ENCODE assay signal across 8 cellular contexts in genomic region chr3:155805802-155806618, GRCh38. TPM values are rescaled to one million over a fixed set of nuclear protein-coding genes. Genes with fewer than 3 reads are reported as not detected.
A peak's percentile ranks its signal among the peaks of the same experiment; 100 is the strongest.
DNase-seq lines count a peak whose midpoint lies in the region; ATAC-seq and TF ChIP-seq lines count a peak whose summit lies in the region.

C3orf33 (minus strand) TSS chr3:155806278; CDS start chr3:155806252, 26 bp downstream.

- H3K9me3 ChIP-seq in DOHH2 (ENCODE audit: control insufficient read depth, insufficient read depth, low read length), result no peaks in the 10 kb centered on the region
- no peaks in the 10 kb centered on the region for H3K9me3 ChIP-seq in neuron (ENCODE audit: low read length)

- no peaks in the 10 kb centered on the region for H3K9me3 Mint-ChIP-seq in activated T-helper 2 cell treated with anti-CD3 and anti-CD28 coated beads, Interferon-gamma antibody, Interleukin-2, Interleukin-4, amounts not matched to agents 10 μg/mL and 5 μg/mL and 100 μg/mL, durations not matched to agents 14 hours and 24 hours and 36 hours

- DNase-seq in RKO (ENCODE audit: low spot score) (peak; percentile 79), foreskin fibroblast (peak; percentile 53 to 85), stromal cell of bone marrow (ENCODE audit: low read depth) (peak; percentile 23)
- peak; percentile 70 for DNase-seq in activated T-helper 2 cell treated with anti-CD3 and anti-CD28 coated beads, Interferon-gamma antibody, Interleukin-2, Interleukin-4, amounts not matched to agents 10 μg/mL and 5 μg/mL and 100 μg/mL, durations not matched to agents 14 hours and 24 hours and 36 hours (ENCODE audit: low spot score)

- H3F3A ChIP-seq in DOHH2 (ENCODE audit: control insufficient read depth, insufficient read depth), result peaks cover 2% of the 10 kb centered on the region; the same call in 1 of the 2 replicates

- no peak within 1 kb of the TSS for H3K27ac ChIP-seq in DOHH2 (ENCODE audit: low read depth, low read length)

- H3K4me3 ChIP-seq in DOHH2 (ENCODE audit: low read length) (peak within 1 kb of the TSS; percentile 98), foreskin fibroblast (ENCODE audit: low read depth in 1 of 2, low read length in 2 of 2) (peak within 1 kb of the TSS; percentile 67 to 81), neuron (ENCODE audit: low read length) (peak within 1 kb of the TSS; percentile 73)

- H3K4me2 ChIP-seq in DOHH2 (ENCODE audit: low read length), result peak within 1 kb of the TSS; percentile 96

- H3K9me2 ChIP-seq in DOHH2 (replicated peaks; ENCODE audit: control insufficient read depth, low read length), result no peaks in the 10 kb centered on the region

- no peaks in the 10 kb centered on the region for H4K20me1 ChIP-seq in DOHH2 (ENCODE audit: control insufficient read depth, insufficient read depth, low read depth, low read length)

- peaks cover 4% of the 10 kb centered on the region; the same call in 1 of the 2 replicates for H3K27me3 ChIP-seq in DOHH2 (ENCODE audit: control insufficient read depth, low read length)
- no peaks in the 10 kb centered on the region for H3K27me3 ChIP-seq in neuron (ENCODE audit: insufficient read depth, low read length)

- intact Hi-C loops in activated T-helper 2 cell treated with anti-CD3 and anti-CD28 coated beads, Interferon-gamma antibody, Interleukin-2, Interleukin-4, amounts not matched to agents 10 μg/mL and 5 μg/mL and 100 μg/mL, durations not matched to agents 14 hours and 24 hours and 36 hours (cut with micrococcal nuclease), result loop anchor here (1.0 kb wide), 2 partner anchors 48 to 64 kb away; partner anchors contain the start of genes GMPS and SLC33A1

- H3K36me3 ChIP-seq in DOHH2 (ENCODE audit: control insufficient read depth, low read length) (no peaks in the 10 kb centered on the region), neuron (ENCODE audit: insufficient read depth, low read length) (no peaks in the 10 kb centered on the region)

- peak within 1 kb of the TSS; percentile 70 for H3K27ac Mint-ChIP-seq in activated T-helper 2 cell treated with anti-CD3 and anti-CD28 coated beads, Interferon-gamma antibody, Interleukin-2, Interleukin-4, amounts not matched to agents 10 μg/mL and 5 μg/mL and 100 μg/mL, durations not matched to agents 14 hours and 24 hours and 36 hours

- peaks cover 15% of the 10 kb centered on the region for H3K27me3 Mint-ChIP-seq in activated T-helper 2 cell treated with anti-CD3 and anti-CD28 coated beads, Interferon-gamma antibody, Interleukin-2, Interleukin-4, amounts not matched to agents 10 μg/mL and 5 μg/mL and 100 μg/mL, durations not matched to agents 14 hours and 24 hours and 36 hours (ENCODE audit: low read depth)

- peak; percentile 95 for ATAC-seq in GM21619 (IDR thresholded peaks at IDR 0.05; ENCODE audit: unreplicated experiment)

- no peaks in the 10 kb centered on the region for H3K79me2 ChIP-seq in DOHH2 (ENCODE audit: control insufficient read depth, low read length)

- peak within 1 kb of the TSS; percentile 75 for H2AFZ ChIP-seq in neuron (ENCODE audit: low read depth, low read length)

- TF ChIP-seq CTCF in DOHH2 (IDR thresholded peaks at IDR 0.05; ENCODE audit: low read depth, low read length, poor library complexity, severe bottlenecking) (peak; percentile 94), foreskin fibroblast (IDR thresholded peaks at IDR 0.05; ENCODE audit: low read depth, low read length) (peak; percentile 88)

- peak; percentile 69; the same call in 1 of the 2 replicates for TF ChIP-seq RAD21 in Ishikawa (IDR thresholded peaks at IDR 0.05; ENCODE audit: low read depth)

- peaks cover 5% of the 10 kb centered on the region for H3K36me3 Mint-ChIP-seq in activated T-helper 2 cell treated with anti-CD3 and anti-CD28 coated beads, Interferon-gamma antibody, Interleukin-2, Interleukin-4, amounts not matched to agents 10 μg/mL and 5 μg/mL and 100 μg/mL, durations not matched to agents 14 hours and 24 hours and 36 hours (ENCODE audit: low read depth)

- no peak for TF ChIP-seq EP300 in Ishikawa (IDR thresholded peaks at IDR 0.05; ENCODE audit: borderline replicate concordance)

- peak within 1 kb of the TSS; percentile 85 for H3K4me3 Mint-ChIP-seq in activated T-helper 2 cell treated with anti-CD3 and anti-CD28 coated beads, Interferon-gamma antibody, Interleukin-2, Interleukin-4, amounts not matched to agents 10 μg/mL and 5 μg/mL and 100 μg/mL, durations not matched to agents 14 hours and 24 hours and 36 hours (ENCODE audit: low read depth)

- H3K4me1 ChIP-seq in DOHH2 (ENCODE audit: control insufficient read depth, low read length), result peaks cover 7% of the 10 kb centered on the region
- H3K4me1 ChIP-seq in neuron (ENCODE audit: insufficient read depth, low read length), result no peaks in the 10 kb centered on the region

- peaks cover 4% of the 10 kb centered on the region for H3K4me1 Mint-ChIP-seq in activated T-helper 2 cell treated with anti-CD3 and anti-CD28 coated beads, Interferon-gamma antibody, Interleukin-2, Interleukin-4, amounts not matched to agents 10 μg/mL and 5 μg/mL and 100 μg/mL, durations not matched to agents 14 hours and 24 hours and 36 hours (ENCODE audit: low read depth)

TF ChIP-seq in Ishikawa, 13 proteins besides CTCF, POLR2A, EP300 and RAD21:
- TF ChIP-seq CREB1 (IDR thresholded peaks at IDR 0.05; ENCODE audit: low read depth) (no peak), CEBPB (IDR thresholded peaks at IDR 0.05) (no peak; the same call in 1 of the 2 replicates), YY1 (IDR thresholded peaks at IDR 0.05; ENCODE audit: low read depth) (peak; percentile 90), REST (IDR thresholded peaks at IDR 0.05; ENCODE audit: low read depth) (no peak), ZBTB7A (IDR thresholded peaks at IDR 0.05; ENCODE audit: low read depth) (peak; percentile 88; the same call in 1 of the 2 replicates), EGR1 (IDR thresholded peaks at IDR 0.05) (no peak), USF1 (IDR thresholded peaks at IDR 0.05) (no peak; the same call in 1 of the 2 replicates), FOXM1 (IDR thresholded peaks at IDR 0.05; ENCODE audit: borderline replicate concordance, low read depth) (no peak), TCF12 (IDR thresholded peaks at IDR 0.05; ENCODE audit: low read depth) (0 out of 2 replicates have a peak, but pooled peaks have one; percentile 50), NFIC (IDR thresholded peaks at IDR 0.05) (no peak), TEAD4 (IDR thresholded peaks at IDR 0.05) (no peak), MAX (IDR thresholded peaks at IDR 0.05) (peak; percentile 91), TAF1 (IDR thresholded peaks at IDR 0.05; ENCODE audit: low read depth) (peak; percentile 77; the same call in 1 of the 2 replicates)

RNA-seq across cellular contexts. Expression of gene C3orf33, which starts in this region (rescaled TPM):
- 1.7 and 2.1 TPM in 2 replicates for total RNA-seq in activated T-helper 2 cell treated with anti-CD3 and anti-CD28 coated beads, Interferon-gamma antibody, Interleukin-2, Interleukin-4, amounts not matched to agents 10 μg/mL and 5 μg/mL and 100 μg/mL, durations not matched to agents 14 hours and 24 hours and 36 hours

Comparison
In these comparisons a context has a peak if more than half of its experiments do, and no peak if none do; other contexts are left out.
1. DNase-seq: peak in every context shown above with its lines; median percentile 79 in RKO; 70 in activated T-helper 2 cell treated with anti-CD3 and anti-CD28 coated beads, Interferon-gamma antibody, Interleukin-2, Interleukin-4, amounts not matched to agents 10 μg/mL and 5 μg/mL and 100 μg/mL, durations not matched to agents 14 hours and 24 hours and 36 hours; 69 in foreskin fibroblast; 23 in stromal cell of bone marrow.